29 cellular contexts compared by ENCODE assay signal in the genomic region with DNA sequence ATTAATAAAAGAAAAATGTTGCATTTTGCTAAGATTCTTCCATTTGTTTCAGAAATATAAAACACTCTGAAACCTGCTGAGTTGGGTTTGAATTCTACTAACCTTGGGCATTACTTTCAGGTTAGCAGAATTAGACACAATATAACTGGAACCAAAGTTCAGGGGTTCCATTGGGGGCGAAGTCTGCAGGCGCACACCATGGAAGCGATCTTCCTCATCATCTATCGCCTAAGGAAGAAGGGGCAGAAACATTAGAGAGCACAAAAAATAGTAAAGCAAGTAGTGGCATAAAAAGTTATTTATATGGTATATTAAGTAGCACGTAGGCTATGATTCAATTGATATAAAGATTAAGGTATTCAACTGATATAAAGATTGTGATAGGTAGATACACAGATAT.
"Had no signal": no experiment of that assay in that cellular context is flagged by ENCODE, and none has a peak within 500 bp of the region (broad histone marks: within the 10 kb centered on the region; RNA-seq: fewer than 3 reads in every experiment).

No MANE protein-coding gene starts in this region.

- H3K9me3 Mint-ChIP-seq: activated CD4-positive, alpha-beta memory T cell treated with anti-CD3 and anti-CD28 coated beads for 36 hours; activated CD4-positive, alpha-beta T cell treated with anti-CD3 and anti-CD28 coated beads, Interleukin-2, amount 10 ng/mL, durations not matched to agents 24 days and 14 days; central memory CD8-positive, alpha-beta T cell; dendritic cell treated with granulocyte-macrophage colony-stimulating factor and Interleukin-4, amounts not matched to agents 40 ng/mL and 50 ng/mL, for 4 days; endodermal cell had no signal

- H3K4me3 Mint-ChIP-seq: activated CD4-positive, alpha-beta memory T cell treated with anti-CD3 and anti-CD28 coated beads for 36 hours; activated CD4-positive, alpha-beta T cell treated with anti-CD3 and anti-CD28 coated beads for 36 hours; activated CD4-positive, alpha-beta T cell treated with anti-CD3 and anti-CD28 coated beads, Interleukin-2, amount 10 ng/mL, durations not matched to agents 24 days and 14 days; activated naive CD8-positive, alpha-beta T cell; central memory CD8-positive, alpha-beta T cell; dendritic cell treated with granulocyte-macrophage colony-stimulating factor and Interleukin-4, amounts not matched to agents 40 ng/mL and 50 ng/mL, for 4 days; endodermal cell had no signal

- H3K4me3 ChIP-seq: coronary artery, dorsolateral prefrontal cortex, esophagus muscularis mucosa, gastrocnemius medialis, heart left ventricle had no signal

- H3K4me1 ChIP-seq: esophagus muscularis mucosa, foreskin keratinocyte, gastrocnemius medialis, heart left ventricle had no signal

- H3K36me3 ChIP-seq: brain microvascular endothelial cell had no signal

- H3K9me3 ChIP-seq: esophagus muscularis mucosa, gastrocnemius medialis, heart left ventricle had no signal

- DNase-seq: activated CD4-positive, alpha-beta memory T cell treated with anti-CD3 and anti-CD28 coated beads for 36 hours; activated CD4-positive, alpha-beta T cell treated with anti-CD3 and anti-CD28 coated beads for 36 hours; activated CD4-positive, alpha-beta T cell treated with anti-CD3 and anti-CD28 coated beads, Interleukin-2, amount 10 ng/mL, durations not matched to agents 24 days and 14 days; activated CD4-positive, CD25-positive, alpha-beta regulatory T cell; activated CD4-positive, CD25-positive, alpha-beta regulatory T cell treated with anti-CD3 and anti-CD28 coated beads, Interleukin-2, amount 50 U/mL, for 72 hours; activated CD8-positive, alpha-beta memory T cell treated with anti-CD3 and anti-CD28 coated beads for 24 hours; activated effector memory CD4-positive, alpha-beta T cell treated with Interleukin-2 at 50 U/mL for 16 hours; activated gamma-delta T cell treated with Interleukin-2 at 50 U/mL for 16 hours; activated naive CD4-positive, alpha-beta T cell treated with anti-CD3 and anti-CD28 coated beads, Interleukin-2, amount 50 U/mL, for 16 hours; activated naive CD4-positive, alpha-beta T cell treated with Interleukin-2 at 50 U/mL for 16 hours; activated T-cell treated with anti-CD3 and anti-CD28 coated beads, Interleukin-2, amount 50 U/mL, for 48 hours; amniotic stem cell; anterior cingulate cortex; brain microvascular endothelial cell; dorsolateral prefrontal cortex; effector memory CD4-positive, alpha-beta T cell; endodermal cell; erythroblast; foreskin keratinocyte; gastrocnemius medialis; glutamatergic neuron; heart left ventricle; T-helper 1 cell; T-helper 2 cell had no signal

- ATAC-seq: activated CD4-positive, alpha-beta T cell treated with anti-CD3 and anti-CD28 coated beads for 36 hours; foreskin keratinocyte; gastrocnemius medialis; heart left ventricle had no signal

- H3K4me1 Mint-ChIP-seq: activated CD4-positive, alpha-beta T cell treated with anti-CD3 and anti-CD28 coated beads for 36 hours; activated CD4-positive, alpha-beta T cell treated with anti-CD3 and anti-CD28 coated beads, Interleukin-2, amount 10 ng/mL, durations not matched to agents 24 days and 14 days had no signal

- H3K27ac Mint-ChIP-seq: activated CD4-positive, alpha-beta memory T cell treated with anti-CD3 and anti-CD28 coated beads for 36 hours; activated CD4-positive, alpha-beta T cell treated with anti-CD3 and anti-CD28 coated beads for 36 hours; activated CD4-positive, alpha-beta T cell treated with anti-CD3 and anti-CD28 coated beads, Interleukin-2, amount 10 ng/mL, durations not matched to agents 24 days and 14 days; dendritic cell treated with granulocyte-macrophage colony-stimulating factor and Interleukin-4, amounts not matched to agents 40 ng/mL and 50 ng/mL, for 4 days; endodermal cell had no signal

- H3K27me3 Mint-ChIP-seq: activated CD4-positive, alpha-beta memory T cell treated with anti-CD3 and anti-CD28 coated beads for 36 hours; activated CD4-positive, alpha-beta T cell treated with anti-CD3 and anti-CD28 coated beads for 36 hours; activated CD4-positive, alpha-beta T cell treated with anti-CD3 and anti-CD28 coated beads, Interleukin-2, amount 10 ng/mL, durations not matched to agents 24 days and 14 days; activated naive CD8-positive, alpha-beta T cell; central memory CD8-positive, alpha-beta T cell; dendritic cell treated with granulocyte-macrophage colony-stimulating factor and Interleukin-4, amounts not matched to agents 40 ng/mL and 50 ng/mL, for 4 days had no signal

- H3K27ac ChIP-seq: brain microvascular endothelial cell, coronary artery, dorsolateral prefrontal cortex, esophagus muscularis mucosa, foreskin keratinocyte, gastrocnemius medialis, heart left ventricle had no signal
